In genomic region chr18:4264347-4264791, GRCh38 we compare ENCODE assay signal across 28 cellular contexts.
A peak's percentile ranks its signal among the peaks of the same experiment; 100 is the strongest.
DNase-seq lines count a peak whose midpoint lies in the region; ATAC-seq and TF ChIP-seq lines count a peak whose summit lies in the region.
"Had no signal": no experiment of that assay in that cellular context is flagged by ENCODE, and none has a peak within 500 bp of the region (broad histone marks: within the 10 kb centered on the region; RNA-seq: fewer than 3 reads in every experiment).

No MANE protein-coding gene starts in this region.

- H3K4me1 ChIP-seq in foreskin keratinocyte: no peaks in the 10 kb centered on the region
- H3K4me1 ChIP-seq: gastrocnemius medialis had no signal

- H3K36me3 Mint-ChIP-seq in WTC11: no peaks in the 10 kb centered on the region
- no peaks in the 10 kb centered on the region for H3K36me3 Mint-ChIP-seq in activated naive CD8-positive, alpha-beta T cell treated with anti-CD3 and anti-CD28 coated beads for 36 hours
- H3K36me3 Mint-ChIP-seq: activated CD8-positive, alpha-beta memory T cell treated with anti-CD3 and anti-CD28 coated beads, Interleukin-2, amount 10 ng/mL, durations not matched to agents 7 days and 5 days; immature natural killer cell; mesothelial cell of epicardium had no signal

- intact Hi-C loops in sciatic nerve (cut with DNase I): no loop called here

- H3K27me3 ChIP-seq in H7 (ENCODE audit: control insufficient read depth, insufficient read depth, low read length): no peaks in the 10 kb centered on the region
- no peaks in the 10 kb centered on the region for H3K27me3 ChIP-seq in foreskin keratinocyte
- H3K27me3 ChIP-seq: esophagus squamous epithelium, gastrocnemius medialis had no signal

- H3K4me3 ChIP-seq in GM12865 (ENCODE audit: low read depth, low read length) (peak overlapping the region; percentile 73), H7 (ENCODE audit: insufficient read depth, low read depth, low read length) (no peak overlapping the region)
- H3K4me3 ChIP-seq: gastrocnemius medialis had no signal

- POLR2A ChIA-PET in WTC11 (lab: Charles Lee): no interaction called here

- H3K4me1 Mint-ChIP-seq in WTC11: peaks cover 15% of the 10 kb centered on the region
- H3K4me1 Mint-ChIP-seq in activated naive CD8-positive, alpha-beta T cell treated with anti-CD3 and anti-CD28 coated beads for 36 hours: no peaks in the 10 kb centered on the region
- H3K4me1 Mint-ChIP-seq: activated CD4-positive, alpha-beta T cell treated with anti-CD3 and anti-CD28 coated beads, Interleukin-2, amount 10 ng/mL, durations not matched to agents 24 days and 14 days; immature natural killer cell; mesothelial cell of epicardium; naive thymus-derived CD4-positive, alpha-beta T cell had no signal

- peak; percentile 32; the same call in 1 of the 2 replicates for ATAC-seq in WTC11
- peak; percentile 37 for ATAC-seq in esophagus mucosa
- peak; percentile 65 for ATAC-seq in sciatic nerve
- no peak for ATAC-seq in GM19452 (IDR thresholded peaks at IDR 0.05; ENCODE audit: unreplicated experiment)
- no peak for ATAC-seq in foreskin keratinocyte
- ATAC-seq: activated CD8-positive, alpha-beta memory T cell treated with anti-CD3 and anti-CD28 coated beads, Interleukin-2, amount 10 ng/mL, durations not matched to agents 7 days and 5 days; gastrocnemius medialis; naive thymus-derived CD4-positive, alpha-beta T cell had no signal

- no peak overlapping the region for H3K4me3 Mint-ChIP-seq in WTC11
- H3K4me3 Mint-ChIP-seq in activated naive CD8-positive, alpha-beta T cell treated with anti-CD3 and anti-CD28 coated beads for 36 hours: no peak overlapping the region
- H3K4me3 Mint-ChIP-seq: activated CD4-positive, alpha-beta T cell treated with anti-CD3 and anti-CD28 coated beads, Interleukin-2, amount 10 ng/mL, durations not matched to agents 24 days and 14 days; activated CD8-positive, alpha-beta memory T cell treated with anti-CD3 and anti-CD28 coated beads, Interleukin-2, amount 10 ng/mL, durations not matched to agents 7 days and 5 days; HFFc6; immature natural killer cell; mesothelial cell of epicardium; naive thymus-derived CD4-positive, alpha-beta T cell had no signal

- TF ChIP-seq CTCF in GM12865 (IDR thresholded peaks at IDR 0.05; ENCODE audit: insufficient read depth, low read depth, low read length, missing control alignments) (no peak), WTC11 (IDR thresholded peaks at IDR 0.05) (no peak), foreskin keratinocyte (conservative IDR thresholded peaks at IDR 0.05) (no peak)

- CTCF ChIA-PET in WTC11 (lab: Charles Lee): no interaction called here

- H3K27ac ChIP-seq in foreskin keratinocyte: no peak overlapping the region
- H3K27ac ChIP-seq: esophagus squamous epithelium, gastrocnemius medialis, VCaP had no signal

- no peaks in the 10 kb centered on the region for H3K27me3 Mint-ChIP-seq in WTC11 (ENCODE audit: low read depth)
- H3K27me3 Mint-ChIP-seq in activated naive CD8-positive, alpha-beta T cell treated with anti-CD3 and anti-CD28 coated beads for 36 hours: no peaks in the 10 kb centered on the region
- H3K27me3 Mint-ChIP-seq: activated CD4-positive, alpha-beta T cell treated with anti-CD3 and anti-CD28 coated beads, Interleukin-2, amount 10 ng/mL, durations not matched to agents 24 days and 14 days; activated CD8-positive, alpha-beta memory T cell treated with anti-CD3 and anti-CD28 coated beads, Interleukin-2, amount 10 ng/mL, durations not matched to agents 7 days and 5 days; naive thymus-derived CD4-positive, alpha-beta T cell had no signal

- DNase-seq in GM12865 (ENCODE audit: low read depth) (peak; percentile 57), WTC11 (ENCODE audit: low spot score) (no peak), sciatic nerve (ENCODE audit: low spot score) (peak; percentile 61), H7 (no peak), foreskin keratinocyte (no peak)
- no peak for DNase-seq in activated naive CD8-positive, alpha-beta T cell treated with anti-CD3 and anti-CD28 coated beads for 36 hours
- DNase-seq: activated CD4-positive, alpha-beta T cell treated with anti-CD3 and anti-CD28 coated beads, Interleukin-2, amount 10 ng/mL, durations not matched to agents 24 days and 14 days; activated CD8-positive, alpha-beta memory T cell treated with anti-CD3 and anti-CD28 coated beads, Interleukin-2, amount 10 ng/mL, durations not matched to agents 7 days and 5 days; activated naive CD4-positive, alpha-beta T cell; activated T-cell treated with anti-CD3 and anti-CD28 coated beads, Interleukin-2, amount 50 U/mL, for 48 hours; esophagus squamous epithelium; gastrocnemius medialis; HFFc6; immature natural killer cell; naive thymus-derived CD4-positive, alpha-beta T cell; NCI-H1436; NCI-H510A; nucleus accumbens; retina; SHP77; small intestine; stimulated activated CD4-positive, alpha-beta T cell treated with anti-CD3 and anti-CD28 coated beads, Interleukin-1b, Interleukin-23, amount 100 ng/mL, for 48 hours; T-helper 9 cell; trophoblast cell had no signal

- no peaks in the 10 kb centered on the region; the same call in 1 of the 2 replicates for H3K36me3 ChIP-seq in H7 (replicated peaks; ENCODE audit: control insufficient read depth, insufficient read depth, low read length)
- H3K36me3 ChIP-seq: esophagus squamous epithelium, gastrocnemius medialis had no signal

- H3K27ac Mint-ChIP-seq in WTC11: peak overlapping the region; percentile 11
- H3K27ac Mint-ChIP-seq in activated naive CD8-positive, alpha-beta T cell treated with anti-CD3 and anti-CD28 coated beads for 36 hours: no peak overlapping the region
- H3K27ac Mint-ChIP-seq: activated CD4-positive, alpha-beta T cell treated with anti-CD3 and anti-CD28 coated beads, Interleukin-2, amount 10 ng/mL, durations not matched to agents 24 days and 14 days; activated CD8-positive, alpha-beta memory T cell treated with anti-CD3 and anti-CD28 coated beads, Interleukin-2, amount 10 ng/mL, durations not matched to agents 7 days and 5 days; HFFc6; immature natural killer cell; mesothelial cell of epicardium; naive thymus-derived CD4-positive, alpha-beta T cell had no signal

- no peaks in the 10 kb centered on the region for H3K9me3 Mint-ChIP-seq in WTC11
- H3K9me3 Mint-ChIP-seq in activated naive CD8-positive, alpha-beta T cell treated with anti-CD3 and anti-CD28 coated beads for 36 hours: peaks cover 2% of the 10 kb centered on the region
- H3K9me3 Mint-ChIP-seq: activated CD4-positive, alpha-beta T cell treated with anti-CD3 and anti-CD28 coated beads, Interleukin-2, amount 10 ng/mL, durations not matched to agents 24 days and 14 days; mesothelial cell of epicardium had no signal

TF ChIP-seq in WTC11, 78 proteins besides CTCF, POLR2A, EP300 and RAD21 (continues in another document):
- TF ChIP-seq PRRX2 (CRISPR knock-in tag; IDR thresholded peaks at IDR 0.05) (no peak), NFE2L1 (CRISPR knock-in tag; IDR thresholded peaks at IDR 0.05) (no peak), ATF2 (CRISPR knock-in tag; IDR thresholded peaks at IDR 0.05; ENCODE audit: borderline replicate concordance, low read depth) (no peak), JUN (CRISPR knock-in tag; IDR thresholded peaks at IDR 0.05) (no peak), MAX (CRISPR knock-in tag; IDR thresholded peaks at IDR 0.05) (no peak), TEAD4 (CRISPR knock-in tag; IDR thresholded peaks at IDR 0.05) (no peak), ZSCAN18 (CRISPR knock-in tag; IDR thresholded peaks at IDR 0.05) (no peak), JAZF1 (CRISPR knock-in tag; IDR thresholded peaks at IDR 0.05) (no peak), ELF4 (CRISPR knock-in tag; IDR thresholded peaks at IDR 0.05; ENCODE audit: low read depth) (no peak), TCF7 (CRISPR knock-in tag; IDR thresholded peaks at IDR 0.05; ENCODE audit: low read depth) (no peak), IRF2 (CRISPR knock-in tag; IDR thresholded peaks at IDR 0.05; ENCODE audit: borderline replicate concordance, low read depth) (no peak)
- TF ChIP-seq, protein P1, sequence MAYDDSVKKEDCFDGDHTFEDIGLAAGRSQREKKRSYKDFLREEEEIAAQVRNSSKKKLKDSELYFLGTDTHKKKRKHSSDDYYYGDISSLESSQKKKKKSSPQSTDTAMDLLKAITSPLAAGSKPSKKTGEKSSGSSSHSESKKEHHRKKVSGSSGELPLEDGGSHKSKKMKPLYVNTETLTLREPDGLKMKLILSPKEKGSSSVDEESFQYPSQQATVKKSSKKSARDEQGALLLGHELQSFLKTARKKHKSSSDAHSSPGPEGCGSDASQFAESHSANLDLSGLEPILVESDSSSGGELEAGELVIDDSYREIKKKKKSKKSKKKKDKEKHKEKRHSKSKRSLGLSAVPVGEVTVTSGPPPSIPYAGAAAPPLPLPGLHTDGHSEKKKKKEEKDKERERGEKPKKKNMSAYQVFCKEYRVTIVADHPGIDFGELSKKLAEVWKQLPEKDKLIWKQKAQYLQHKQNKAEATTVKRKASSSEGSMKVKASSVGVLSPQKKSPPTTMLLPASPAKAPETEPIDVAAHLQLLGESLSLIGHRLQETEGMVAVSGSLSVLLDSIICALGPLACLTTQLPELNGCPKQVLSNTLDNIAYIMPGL (CRISPR knock-in tag; IDR thresholded peaks at IDR 0.05): no peak

Comparison
In these comparisons a context has a peak if more than half of its experiments do, and no peak if none do; other contexts are left out.
1. DNase-seq: peak in GM12865 (single experiment) and sciatic nerve (single experiment); none in WTC11 (single experiment), activated naive CD8-positive, alpha-beta T cell treated with anti-CD3 and anti-CD28 coated beads for 36 hours (single experiment), H7 (single experiment) and foreskin keratinocyte (0 of 2).
2. ATAC-seq: peak in WTC11 (single experiment), esophagus mucosa (single experiment) and sciatic nerve (single experiment); none in GM19452 (single experiment) and foreskin keratinocyte (single experiment).